Comparison of ENCODE assay signal across 19 cellular contexts in the genomic region with DNA sequence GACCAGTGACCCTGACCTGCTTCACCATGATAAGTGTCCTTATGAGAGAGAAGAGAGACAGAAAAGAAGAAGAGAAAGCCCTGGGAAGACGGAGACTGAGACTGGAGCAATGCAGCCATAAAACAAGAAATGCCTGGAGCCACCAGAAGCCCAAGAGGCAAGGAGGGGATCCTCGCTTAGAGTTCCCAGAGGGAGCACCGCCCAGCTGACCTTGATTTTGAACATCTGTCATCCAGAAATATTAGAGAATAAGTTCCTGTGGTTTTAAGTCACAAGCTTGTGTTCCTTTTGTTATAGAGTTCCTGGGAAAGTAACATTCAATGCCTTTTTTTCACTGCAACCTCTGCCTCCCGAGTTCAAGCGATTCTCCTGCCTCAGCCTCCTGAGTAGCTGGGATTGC. TPM values are rescaled to one million over a fixed set of nuclear protein-coding genes. Genes with fewer than 3 reads are reported as not detected.
"Had no signal": no experiment of that assay in that cellular context is flagged by ENCODE, and none has a peak within 500 bp of the region (broad histone marks: within the 10 kb centered on the region; RNA-seq: fewer than 3 reads in every experiment).

No MANE protein-coding gene starts in this region.

- H3K27ac ChIP-seq: body of pancreas, foreskin keratinocyte, psoas muscle had no signal

- H3K36me3 Mint-ChIP-seq: natural killer cell treated with Interleukin-12 subunit alpha and Interleukin-12 subunit beta and Interleukin-15 and Interleukin-18, amount 100 ng/mL, for 72 hours had no signal

- H3K27me3 ChIP-seq: body of pancreas had no signal

- DNase-seq: activated CD4-positive, alpha-beta T cell treated with anti-CD3 and anti-CD28 coated beads for 36 hours; activated CD8-positive, alpha-beta memory T cell treated with anti-CD3 and anti-CD28 coated beads, Interleukin-2, amount 50 U/mL, for 4 hours; activated CD8-positive, alpha-beta T cell treated with anti-CD3 and anti-CD28 coated beads for 36 hours; activated naive CD4-positive, alpha-beta T cell treated with anti-CD3 and anti-CD28 coated beads for 36 hours; body of pancreas; central memory CD4-positive, alpha-beta T cell; effector memory CD8-positive, alpha-beta T cell; foreskin keratinocyte; islet precursor cell; mammary epithelial cell; psoas muscle; stimulated activated naive CD4-positive, alpha-beta T cell; T-helper 9 cell; trophoblast cell had no signal

- H3K4me3 ChIP-seq: body of pancreas, psoas muscle had no signal

- H3K9me3 Mint-ChIP-seq: activated CD8-positive, alpha-beta T cell treated with anti-CD3 and anti-CD28 coated beads for 36 hours; activated naive CD4-positive, alpha-beta T cell treated with anti-CD3 and anti-CD28 coated beads for 36 hours; dendritic cell treated with granulocyte-macrophage colony-stimulating factor and Interleukin-4, amounts not matched to agents 40 ng/mL and 50 ng/mL, for 4 days; effector memory CD8-positive, alpha-beta T cell; natural killer cell treated with Interleukin-12 subunit alpha and Interleukin-12 subunit beta and Interleukin-15 and Interleukin-18, amount 100 ng/mL, for 72 hours had no signal

- H3K4me1 ChIP-seq: body of pancreas, foreskin keratinocyte, psoas muscle had no signal

- H3K27ac Mint-ChIP-seq: activated CD4-positive, alpha-beta T cell treated with anti-CD3 and anti-CD28 coated beads for 36 hours; activated CD8-positive, alpha-beta T cell treated with anti-CD3 and anti-CD28 coated beads for 36 hours; activated naive CD4-positive, alpha-beta T cell treated with anti-CD3 and anti-CD28 coated beads for 36 hours; dendritic cell treated with granulocyte-macrophage colony-stimulating factor and Interleukin-4, amounts not matched to agents 40 ng/mL and 50 ng/mL, for 4 days; natural killer cell treated with Interleukin-12 subunit alpha and Interleukin-12 subunit beta and Interleukin-15 and Interleukin-18, amount 100 ng/mL, for 72 hours had no signal

- ATAC-seq: activated CD4-positive, alpha-beta T cell treated with anti-CD3 and anti-CD28 coated beads for 36 hours; activated CD8-positive, alpha-beta T cell treated with anti-CD3 and anti-CD28 coated beads for 36 hours; body of pancreas; effector memory CD8-positive, alpha-beta T cell; foreskin keratinocyte; left lobe of liver; natural killer cell treated with Interleukin-12 subunit alpha and Interleukin-12 subunit beta and Interleukin-15 and Interleukin-18, amount 100 ng/mL, for 72 hours; psoas muscle; sciatic nerve had no signal

- H3K4me3 Mint-ChIP-seq: activated CD4-positive, alpha-beta T cell treated with anti-CD3 and anti-CD28 coated beads for 36 hours; activated CD8-positive, alpha-beta T cell treated with anti-CD3 and anti-CD28 coated beads for 36 hours; activated naive CD4-positive, alpha-beta T cell treated with anti-CD3 and anti-CD28 coated beads for 36 hours; dendritic cell treated with granulocyte-macrophage colony-stimulating factor and Interleukin-4, amounts not matched to agents 40 ng/mL and 50 ng/mL, for 4 days; effector memory CD8-positive, alpha-beta T cell; natural killer cell treated with Interleukin-12 subunit alpha and Interleukin-12 subunit beta and Interleukin-15 and Interleukin-18, amount 100 ng/mL, for 72 hours had no signal

- H3K9me3 ChIP-seq: body of pancreas, psoas muscle had no signal

RNA-seq across cellular contexts. Expression of a gene that starts 20.2 kb away (rescaled TPM):
- total RNA-seq: activated naive CD4-positive, alpha-beta T cell treated with anti-CD3 and anti-CD28 coated beads for 36 hours; mononuclear cell; natural killer cell treated with Interleukin-12 subunit alpha and Interleukin-12 subunit beta and Interleukin-15 and Interleukin-18, amount 100 ng/mL, for 72 hours had no signal
